ENCODE assay signal across 8 cellular contexts in the genomic region with DNA sequence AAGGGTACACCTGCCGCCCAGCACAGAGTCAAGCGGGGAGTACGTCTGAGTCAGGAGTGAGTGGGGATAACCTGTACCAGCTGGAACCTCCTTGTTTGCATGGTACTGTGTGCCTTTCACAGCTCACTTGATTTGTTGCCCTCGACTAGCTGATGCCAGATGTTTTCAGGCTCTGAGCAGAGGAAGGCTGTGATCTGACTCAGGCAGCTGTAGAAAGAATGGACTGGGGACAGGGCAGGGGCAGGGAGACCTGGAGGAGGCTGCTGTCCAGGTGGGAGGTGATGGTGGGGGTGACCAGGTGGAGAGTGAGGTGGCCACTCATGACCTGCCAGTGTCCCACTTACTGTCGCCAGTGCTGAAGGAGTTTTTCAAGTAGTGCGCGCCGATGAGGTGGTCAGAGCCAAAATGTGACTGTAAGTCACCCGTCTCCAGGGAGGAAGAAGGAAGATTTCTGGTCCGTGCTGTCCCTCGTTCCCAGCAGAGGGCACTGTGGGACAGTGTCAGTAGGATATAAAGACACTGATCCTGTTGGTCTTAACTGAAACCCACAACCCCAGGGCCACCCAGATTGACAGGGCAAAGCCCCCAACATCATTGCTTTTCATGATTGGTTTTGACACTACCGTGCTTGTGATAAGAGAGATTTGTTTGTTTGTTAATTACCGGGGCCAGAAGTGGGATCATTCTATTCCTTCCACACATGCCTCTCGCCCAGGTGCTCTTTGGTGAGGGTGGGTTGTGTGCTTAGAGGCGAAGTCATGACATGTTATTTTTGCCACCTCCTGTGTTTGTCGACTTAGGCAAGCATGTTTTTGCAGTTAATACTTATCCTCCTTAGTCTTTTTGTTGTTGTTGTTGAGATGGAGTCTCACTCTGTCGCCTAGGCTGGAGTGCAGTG.
A peak's percentile ranks its signal among the peaks of the same experiment; 100 is the strongest.
DNase-seq lines count a peak whose midpoint lies in the region; TF ChIP-seq lines count a peak whose summit lies in the region.

No MANE protein-coding gene starts in this region.

- peaks cover 59% of the 10 kb centered on the region for H3K79me2 ChIP-seq in Karpas-422 (ENCODE audit: low read length)
- H3K79me2 ChIP-seq in PC-9 (ENCODE audit: low read depth) = no peaks in the 10 kb centered on the region

- H3K9me3 ChIP-seq in Caco-2 (peaks cover 6% of the 10 kb centered on the region; the same call in 1 of the 2 replicates), Karpas-422 (ENCODE audit: low read length) (no peaks in the 10 kb centered on the region), PC-9 (ENCODE audit: insufficient read depth, low read depth) (peaks cover 12% of the 10 kb centered on the region; the same call in 1 of the 2 replicates), neuronal stem cell (replicated peaks in 1 of 2; ENCODE audit: control insufficient read depth in 2 of 2, insufficient read depth in 1 of 2, low read depth in 1 of 2, low read length in 2 of 2) (peaks cover 12% of the 10 kb centered on the region in 2 donors), testis (no peaks in the 10 kb centered on the region)

- no peaks in the 10 kb centered on the region for H3K27me3 Mint-ChIP-seq in Caco-2 (ENCODE audit: insufficient read depth, unreplicated experiment)

- no peak overlapping the region for H2AK5ac ChIP-seq in neuronal stem cell (ENCODE audit: low read depth, low read length)

- H4K8ac ChIP-seq in neuronal stem cell (ENCODE audit: low read depth, low read length) = no peak overlapping the region

- no peak overlapping the region for H2BK120ac ChIP-seq in neuronal stem cell (ENCODE audit: low read depth, low read length)

- H3K18ac ChIP-seq in neuronal stem cell (ENCODE audit: low read length) = no peak overlapping the region

- H3K4me3 Mint-ChIP-seq in Caco-2 (ENCODE audit: unreplicated experiment) = no peak overlapping the region

- H3K4me3 ChIP-seq in Caco-2 (ENCODE audit: low read depth, low read length) (no peak overlapping the region), Karpas-422 (ENCODE audit: low read length) (no peak overlapping the region), PC-9 (no peak overlapping the region), fibroblast of the aortic adventitia (ENCODE audit: low read depth, low read length) (no peak overlapping the region), neuronal stem cell (ENCODE audit: low read length in 2 of 2) (no peak overlapping the region), testis (no peak overlapping the region)

- CTCF ChIA-PET in Caco-2 (lab: Charles Lee) (interaction anchor here (0.7 to 0.8 kb wide), 2 partner anchors 9 to 193 kb away, joined by 3 to 4 read pairs; no protein-coding TSS in a partner anchor), PC-9 (lab: Charles Lee) (interaction anchor here (0.6 to 0.7 kb wide), 3 partner anchors 50 to 188 kb away, joined by 3 to 8 read pairs (median 3); no protein-coding TSS in a partner anchor)

- H3K9me2 ChIP-seq in Karpas-422 (replicated peaks; ENCODE audit: insufficient read depth, low read length) (no peaks in the 10 kb centered on the region), PC-9 (ENCODE audit: insufficient read depth) (no peaks in the 10 kb centered on the region)

- peaks cover 15% of the 10 kb centered on the region for H3K36me3 ChIP-seq in Caco-2 (ENCODE audit: control insufficient read depth, insufficient read depth, low read length)
- peaks cover 24% of the 10 kb centered on the region for H3K36me3 ChIP-seq in Karpas-422 (ENCODE audit: insufficient read depth, low read length)
- peaks cover 14% of the 10 kb centered on the region for H3K36me3 ChIP-seq in PC-9 (ENCODE audit: low read depth)
- H3K36me3 ChIP-seq in neuronal stem cell (replicated peaks in 1 of 2; ENCODE audit: control insufficient read depth in 2 of 2, insufficient read depth in 2 of 2, low read length in 2 of 2) = peaks cover 11 to 48% of the 10 kb centered on the region in 2 donors
- no peaks in the 10 kb centered on the region for H3K36me3 ChIP-seq in testis (ENCODE audit: low read depth, missing control alignments)

- H2BK15ac ChIP-seq in neuronal stem cell (ENCODE audit: low read length) = no peak overlapping the region

- H3K4ac ChIP-seq in neuronal stem cell (ENCODE audit: low read length) = no peak overlapping the region

- H3K27ac Mint-ChIP-seq in Caco-2 (ENCODE audit: unreplicated experiment) = peak overlapping the region; percentile 79

- H3K79me1 ChIP-seq in neuronal stem cell (ENCODE audit: low read depth, low read length) = peaks cover 2% of the 10 kb centered on the region

- H4K20me1 ChIP-seq in Karpas-422 (ENCODE audit: insufficient read depth, low read depth, low read length) (0 out of 2 replicates have a peak, but pooled peaks cover under 1% of the 10 kb centered on the region), PC-9 (ENCODE audit: insufficient read depth) (no peaks in the 10 kb centered on the region; the same call in 1 of the 2 replicates)

- WGBS in neuronal stem cell (ENCODE audit: extremely low coverage in 2 of 2, insufficient read length in 2 of 2, insufficient replicate concordance in 1 of 2), 2 donors = no CpG with 5 or more reads among the region's 17 CpGs
- 54 to 65% methylated on average over 17 of the region's 17 CpGs for WGBS in testis, 2 donors

- H2AFZ ChIP-seq in Karpas-422 (ENCODE audit: low read length) (no peak overlapping the region), PC-9 (no peak overlapping the region), neuronal stem cell (ENCODE audit: low read length) (no peak overlapping the region)

- TF ChIP-seq POLR2A in testis (IDR thresholded peaks at IDR 0.05) = no peak

- peak; percentile 70 to 75 for DNase-seq in Caco-2
- peak; percentile 80 for DNase-seq in Karpas-422
- peak in 1 of 2 experiments; percentile 61 for DNase-seq in PC-9
- DNase-seq in activated T-helper 1 cell treated with Interleukin-2 at 50 U/mL for 16 hours (ENCODE audit: low read depth) = peak; percentile 10
- peak; percentile 68 for DNase-seq in fibroblast of the aortic adventitia (ENCODE audit: low read depth)
- DNase-seq in neuronal stem cell (ENCODE audit: low spot score) = peak; percentile 67
- peak; percentile 82 for DNase-seq in testis
- DNase-seq in NCI-H1048 (lab: John Stamatoyannopoulos, UW) = no peak

- intact Hi-C loops in Caco-2 (cut with micrococcal nuclease; ENCODE audit: unreplicated experiment) (loop anchor here (1.0 kb wide), 1 partner anchor 193 kb away; no protein-coding TSS in a partner anchor), PC-9 (cut with micrococcal nuclease; ENCODE audit: unreplicated experiment) (loop anchor here (1.0 to 5.0 kb wide), 3 partner anchors 103 to 193 kb away; a partner anchor contains a TSS), testis (cut with DNase I; ENCODE audit: low total_unique reads) (loop anchor here (10.0 kb wide), 1 partner anchor 191 kb away; a partner anchor contains a TSS)

- H3K27me3 ChIP-seq in Caco-2 (replicated peaks; ENCODE audit: control insufficient read depth, insufficient read depth, low read length) (no peaks in the 10 kb centered on the region), Karpas-422 (ENCODE audit: low read length) (no peaks in the 10 kb centered on the region), PC-9 (ENCODE audit: insufficient read depth, low read depth) (no peaks in the 10 kb centered on the region), neuronal stem cell (ENCODE audit: control insufficient read depth in 3 of 3, insufficient read depth in 3 of 3, low read depth in 1 of 3, low read length in 3 of 3) (no peaks in the 10 kb centered on the region), testis (no peaks in the 10 kb centered on the region)

- peak overlapping the region; percentile 77 for H3K27ac ChIP-seq in Karpas-422 (ENCODE audit: low read length)
- no peak overlapping the region for H3K27ac ChIP-seq in PC-9
- H3K27ac ChIP-seq in neuronal stem cell (replicated peaks; ENCODE audit: low read length) = no peak overlapping the region
- H3K27ac ChIP-seq in testis = no peak overlapping the region

- H2BK5ac ChIP-seq in neuronal stem cell (ENCODE audit: low read length) = no peak overlapping the region

- no peaks in the 10 kb centered on the region for H3K4me1 Mint-ChIP-seq in Caco-2 (ENCODE audit: low read depth, unreplicated experiment)

- POLR2A ChIA-PET in Caco-2 (lab: Charles Lee) = interaction anchor here (0.6 kb wide), 1 partner anchor 180 kb away, joined by 6 read pairs; no protein-coding TSS in a partner anchor
- POLR2A ChIA-PET in PC-9 (lab: Charles Lee; ENCODE audit: unreplicated experiment) = no interaction called here

- H3K9me3 Mint-ChIP-seq in Caco-2 (ENCODE audit: unreplicated experiment) = peaks cover 14% of the 10 kb centered on the region

- H3K14ac ChIP-seq in neuronal stem cell (ENCODE audit: low read length) = no peak overlapping the region

- H3K4me2 ChIP-seq in Karpas-422 (ENCODE audit: low read depth, low read length, poor library complexity, severe bottlenecking) = peak overlapping the region; percentile 44
- no peak overlapping the region for H3K4me2 ChIP-seq in PC-9
- no peak overlapping the region for H3K4me2 ChIP-seq in neuronal stem cell (ENCODE audit: insufficient read depth, low read length, poor library complexity, severe bottlenecking)

- BruUV-seq in Caco-2 (replicated peaks; lab: Mats Ljungman, UMichigan) (no TSS peak), PC-9 (replicated peaks; lab: Mats Ljungman, UMichigan) (no TSS peak)

- no peak overlapping the region for H4K91ac ChIP-seq in neuronal stem cell (ENCODE audit: low read depth, low read length, poor library complexity)

- H3F3A ChIP-seq in PC-9 (ENCODE audit: insufficient read depth, low read depth) = no peaks in the 10 kb centered on the region

- H3K4me1 ChIP-seq in Caco-2 (no peaks in the 10 kb centered on the region), Karpas-422 (ENCODE audit: low read length) (peaks cover 63% of the 10 kb centered on the region), PC-9 (replicated peaks; ENCODE audit: insufficient read depth) (no peaks in the 10 kb centered on the region), neuronal stem cell (ENCODE audit: control insufficient read depth in 2 of 2, insufficient read depth in 1 of 2, low read depth in 1 of 2, low read length in 2 of 2) (no peaks in the 10 kb centered on the region), testis (no peaks in the 10 kb centered on the region)

- H2BK12ac ChIP-seq in neuronal stem cell (ENCODE audit: low read length) = no peak overlapping the region

- TF ChIP-seq CTCF in Caco-2 (IDR thresholded peaks at IDR 0.05; ENCODE audit: insufficient read depth in 1 of 2, low read depth in 1 of 2, low read length in 1 of 2, severe bottlenecking in 1 of 2, unreplicated experiment in 1 of 2) = peak; percentile 64 to 85
- peak; percentile 74 for TF ChIP-seq CTCF in PC-9 (conservative IDR thresholded peaks at IDR 0.05)
- TF ChIP-seq CTCF in fibroblast of the aortic adventitia (IDR thresholded peaks at IDR 0.05; ENCODE audit: insufficient read depth, low read length) = peak; percentile 78
- peak; percentile 19 to 51 (median 30) for TF ChIP-seq CTCF in testis (IDR thresholded peaks at IDR 0.05)

- peak overlapping the region; percentile 1; the same call in 1 of the 2 replicates for H3K9ac ChIP-seq in Karpas-422 (ENCODE audit: low read length)
- no peak overlapping the region for H3K9ac ChIP-seq in neuronal stem cell (ENCODE audit: low read depth, low read length, poor library complexity)

- H3K23ac ChIP-seq in neuronal stem cell (ENCODE audit: low read depth, low read length, poor library complexity) = no peak overlapping the region

- peaks cover 84% of the 10 kb centered on the region for H3K36me3 Mint-ChIP-seq in Caco-2 (ENCODE audit: insufficient read depth, unreplicated experiment)
